In genomic region chrX:49043220-49043986, GRCh38 we compare ENCODE assay signal across 8 cellular contexts. TPM values are rescaled to one million over a fixed set of nuclear protein-coding genes. Genes with fewer than 3 reads are reported as not detected.
DNase-seq lines count a peak whose midpoint lies in the region; ATAC-seq and TF ChIP-seq lines count a peak whose summit lies in the region.

A gene with protein sequence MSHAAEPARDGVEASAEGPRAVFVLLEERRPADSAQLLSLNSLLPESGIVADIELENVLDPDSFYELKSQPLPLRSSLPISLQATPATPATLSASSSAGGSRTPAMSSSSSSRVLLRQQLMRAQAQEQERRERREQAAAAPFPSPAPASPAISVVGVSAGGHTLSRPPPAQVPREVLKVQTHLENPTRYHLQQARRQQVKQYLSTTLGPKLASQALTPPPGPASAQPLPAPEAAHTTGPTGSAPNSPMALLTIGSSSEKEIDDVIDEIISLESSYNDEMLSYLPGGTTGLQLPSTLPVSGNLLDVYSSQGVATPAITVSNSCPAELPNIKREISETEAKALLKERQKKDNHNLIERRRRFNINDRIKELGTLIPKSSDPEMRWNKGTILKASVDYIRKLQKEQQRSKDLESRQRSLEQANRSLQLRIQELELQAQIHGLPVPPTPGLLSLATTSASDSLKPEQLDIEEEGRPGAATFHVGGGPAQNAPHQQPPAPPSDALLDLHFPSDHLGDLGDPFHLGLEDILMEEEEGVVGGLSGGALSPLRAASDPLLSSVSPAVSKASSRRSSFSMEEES (minus strand): TSS chrX:49043357. CDS start chrX:49043226, 131 bp downstream.

- intact Hi-C loops in left ventricle myocardium inferior (cut with micrococcal nuclease) = no loop called here
- intact Hi-C loops in prostate gland (cut with DNase I) = loop anchor here (1.0 to 10.0 kb wide), 4 partner anchors 41 to 239 kb away; partner anchors contain the start of genes GRIPAP1, HDAC6, PIM2 and SLC35A2

- H3K9me3 ChIP-seq in left ventricle myocardium inferior (replicated peaks) = no peaks in the 10 kb centered on the region
- no peaks in the 10 kb centered on the region for H3K9me3 ChIP-seq in prostate gland

- H3K27ac ChIP-seq in angular gyrus (ENCODE audit: low read depth, low read length) (peak within 1 kb of the TSS; percentile 84), left ventricle myocardium inferior (replicated peaks) (peak within 1 kb of the TSS; percentile 94), prostate gland (peak within 1 kb of the TSS; percentile 95 to 97), urinary bladder (ENCODE audit: low read depth) (peak within 1 kb of the TSS; percentile 99)

- DNase-seq in NCI-H187 (lab: John Stamatoyannopoulos, UW) (peak; percentile 85 to 89), T-helper 2 cell (peak; percentile 83 to 98 (median 94)), left ventricle myocardium inferior (peak; percentile 97), prostate gland (ENCODE audit: low spot score) (peak; percentile 97)

- H3K4me3 ChIP-seq in left ventricle myocardium inferior (peak within 1 kb of the TSS; percentile 87), prostate gland (peak within 1 kb of the TSS; percentile 63 to 73), urinary bladder (ENCODE audit: low read depth, low read length) (peak within 1 kb of the TSS; percentile 89)

- ATAC-seq in HG02943 (IDR thresholded peaks at IDR 0.05; ENCODE audit: low read depth, unreplicated experiment) = peak; percentile 88

- H3K36me3 ChIP-seq in left ventricle myocardium inferior (peaks cover 11% of the 10 kb centered on the region), prostate gland (no peaks in the 10 kb centered on the region), urinary bladder (ENCODE audit: insufficient read depth) (no peaks in the 10 kb centered on the region)

- TF ChIP-seq POLR2A in GM15510 (IDR thresholded peaks at IDR 0.05; ENCODE audit: borderline replicate concordance, extremely low read depth, insufficient read length) (peak; percentile 31), prostate gland (IDR thresholded peaks at IDR 0.05) (peak; percentile 77)

- 0% methylated on average over 41 of the region's 67 CpGs for WGBS in prostate gland
- under 1% methylated on average over 60 of the region's 67 CpGs for WGBS in urinary bladder

- H3K27me3 ChIP-seq in left ventricle myocardium inferior (ENCODE audit: low read depth) (no peaks in the 10 kb centered on the region), prostate gland (replicated peaks; ENCODE audit: insufficient read depth) (no peaks in the 10 kb centered on the region)

- TF ChIP-seq CTCF in left ventricle myocardium inferior (IDR thresholded peaks at IDR 0.05; ENCODE audit: borderline replicate concordance) = peak; percentile 69
- TF ChIP-seq CTCF in prostate gland (IDR thresholded peaks at IDR 0.05) = peak in 3 of 4 experiments; percentile 60 to 89 (median 82)

- H3K4me1 ChIP-seq in left ventricle myocardium inferior (peaks cover 47% of the 10 kb centered on the region), prostate gland (replicated peaks) (no peaks in the 10 kb centered on the region), urinary bladder (ENCODE audit: insufficient read depth) (peaks cover 2% of the 10 kb centered on the region)

RNA-seq across cellular contexts. Expression of the gene that starts here (rescaled TPM):
- total RNA-seq in left ventricle myocardium inferior = 19.2 TPM
- total RNA-seq in prostate gland = 10 to 100 TPM; 44.6 to 88.4 TPM
- total RNA-seq in urinary bladder = 11.7 TPM
- 63.5 TPM for polyA plus RNA-seq in urinary bladder

Comparison
In these comparisons a context has a peak if more than half of its experiments do, and no peak if none do; other contexts are left out.
1. Peak in every context shown above with its lines: DNase-seq, ATAC-seq, H3K4me3 ChIP-seq and H3K27ac ChIP-seq.